1 cellular context compared by ENCODE assay signal in the genomic region with DNA sequence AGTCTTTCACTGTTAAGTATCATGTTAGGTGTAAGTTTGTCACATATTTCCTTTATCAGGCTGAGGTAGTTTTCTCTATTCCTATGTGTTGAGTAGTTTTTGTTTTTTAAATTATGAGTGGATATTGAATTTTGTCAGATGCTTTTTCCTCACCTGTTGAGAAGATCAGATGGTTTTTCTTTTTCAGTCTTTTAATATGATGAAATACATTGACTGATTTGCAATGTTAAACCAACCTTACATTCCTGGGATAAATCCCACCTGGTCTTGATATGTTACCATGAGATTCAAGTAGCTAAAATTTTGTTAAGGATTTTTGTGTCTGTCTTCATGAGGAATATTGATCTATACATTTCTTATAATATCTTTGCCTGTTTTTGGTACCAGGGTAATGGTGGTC.
TF ChIP-seq lines count a peak whose summit lies in the region.

No MANE protein-coding gene starts in this region.

TF ChIP-seq in K562, 482 proteins besides CTCF, POLR2A, EP300 and RAD21 (continued from another document):
- no peak for TF ChIP-seq HNRNPL (IDR thresholded peaks at IDR 0.05; ENCODE audit: low read depth, low read length)
